Comparison of ENCODE assay signal across 37 cellular contexts in genomic region chr6:52752310-52752709, GRCh38. TPM values are rescaled to one million over a fixed set of nuclear protein-coding genes. Genes with fewer than 3 reads are reported as not detected.
"Had no signal": no experiment of that assay in that cellular context is flagged by ENCODE, and none has a peak within 500 bp of the region (broad histone marks: within the 10 kb centered on the region; RNA-seq: fewer than 3 reads in every experiment).

No MANE protein-coding gene starts in this region.

- H3K27me3 ChIP-seq: MG63 had no signal

- H3K27ac ChIP-seq: KMS-11 had no signal

- H3K9me3 ChIP-seq: MG63 had no signal

- H3K4me2 ChIP-seq: KMS-11 had no signal

- H3K9ac ChIP-seq: KMS-11 had no signal

- DNase-seq: Karpas-422, Kasumi-1, MG63, MM.1S, MV-4-11, NCI-H1048, NCI-H1092, NCI-H1092 treated with DMSO at 0.1 percent for 48 hours, NCI-H1105, NCI-H1105 treated with DMSO at 0.1 percent for 48 hours, NCI-H1417, NCI-H1417 treated with DMSO at 0.1 percent for 48 hours, NCI-H1436, NCI-H1436 treated with DMSO at 0.1 percent for 48 hours, NCI-H146, NCI-H1694, NCI-H1694 treated with DMSO at 0.1 percent for 48 hours, NCI-H187, NCI-H187 treated with DMSO at 0.1 percent for 48 hours, NCI-H1930, NCI-H2029, NCI-H2029 treated with DMSO at 0.1 percent for 48 hours, NCI-H2081, NCI-H2081 treated with DMSO at 0.1 percent for 48 hours, NCI-H2107, NCI-H2171, NCI-H2171 treated with DMSO at 0.1 percent for 48 hours, NCI-H2227 treated with DMSO at 0.1 percent for 48 hours, NCI-H226, NCI-H345, NCI-H446, NCI-H446 treated with DMSO at 0.1 percent for 48 hours, NCI-H510A had no signal

- H3K36me3 ChIP-seq: MG63 had no signal

- H3K4me3 ChIP-seq: MG63 had no signal

RNA-seq across cellular contexts. Expression of gene GSTA2, which starts 11.0 kb away (rescaled TPM):
- total RNA-seq: LHCN-M2, MCF 10A, NCI-H460 had no signal

RNA-seq across cellular contexts. Expression of gene GSTA1, which starts 51.3 kb away (rescaled TPM):
- total RNA-seq: LHCN-M2, MCF 10A, NCI-H460 had no signal
